30 cellular contexts compared by ENCODE assay signal in genomic region chr19:336067-336614, GRCh38. TPM values are rescaled to one million over a fixed set of nuclear protein-coding genes. Genes with fewer than 3 reads are reported as not detected.
A peak's percentile ranks its signal among the peaks of the same experiment; 100 is the strongest.
DNase-seq lines count a peak whose midpoint lies in the region; ATAC-seq and TF ChIP-seq lines count a peak whose summit lies in the region.
"Had no signal": no experiment of that assay in that cellular context is flagged by ENCODE, and none has a peak within 500 bp of the region (broad histone marks: within the 10 kb centered on the region; RNA-seq: fewer than 3 reads in every experiment).

No MANE protein-coding gene starts in this region.

- H3K36me3 ChIP-seq in right atrium auricular region: peaks cover 12% of the 10 kb centered on the region
- no peaks in the 10 kb centered on the region for H3K36me3 ChIP-seq in ovary
- H3K36me3 ChIP-seq in GM23338 (ENCODE audit: insufficient read depth): peaks cover 6% of the 10 kb centered on the region; the same call in 1 of the 2 replicates
- peaks cover 15 to 38% (median 17%) of the 10 kb centered on the region in 3 donors for H3K36me3 ChIP-seq in tibial artery
- H3K36me3 ChIP-seq: neural progenitor cell had no signal

- no peak for TF ChIP-seq POLR2A in ovary (IDR thresholded peaks at IDR 0.05)

- no peaks in the 10 kb centered on the region for H3K9me2 ChIP-seq in GM23338 (ENCODE audit: insufficient read depth)

- TF ChIP-seq CTCF in right atrium auricular region (IDR thresholded peaks at IDR 0.05): no peak
- no peak for TF ChIP-seq CTCF in ovary (IDR thresholded peaks at IDR 0.05)
- TF ChIP-seq CTCF in GM23338 (conservative IDR thresholded peaks at IDR 0.05; ENCODE audit: low read depth in 2 of 2): no peak
- TF ChIP-seq CTCF in tibial artery (IDR thresholded peaks at IDR 0.05): no peak

- H4K20me1 ChIP-seq in GM23338 (replicated peaks; ENCODE audit: insufficient read depth): peaks cover 31% of the 10 kb centered on the region

- intact Hi-C loops in Right ventricle myocardium inferior (cut with DNase I) (no loop called here), left ventricle myocardium superior (cut with micrococcal nuclease) (no loop called here), ovary (cut with DNase I) (no loop called here), tibial artery (cut with DNase I; ENCODE audit: low total_unique reads) (no loop called here)

- H3K36me3 Mint-ChIP-seq in GM23338 (ENCODE audit: low read depth): peaks cover 56% of the 10 kb centered on the region

- H3K4me1 ChIP-seq in right atrium auricular region (peaks cover 0 to 16% of the 10 kb centered on the region in 2 donors), ovary (ENCODE audit: insufficient read depth) (peaks cover 17% of the 10 kb centered on the region), GM23338 (ENCODE audit: insufficient read depth) (no peaks in the 10 kb centered on the region), tibial artery (peaks cover 0 to 6% (median 4%) of the 10 kb centered on the region in 4 donors)
- H3K4me1 ChIP-seq: ascending aorta, neural progenitor cell had no signal

- peak; percentile 33 for ATAC-seq in Right ventricle myocardium inferior
- peak; percentile 59 for ATAC-seq in left ventricle myocardium superior
- no peak for ATAC-seq in GM23338
- ATAC-seq: activated T-helper 17 cell treated with anti-CD3 and anti-CD28 coated beads, Interleukin-2, amount 50 U/mL, for 72 hours; PC-3 had no signal

- TF ChIP-seq EP300 in ovary (IDR thresholded peaks at IDR 0.05): no peak

- H3K27me3 ChIP-seq in right atrium auricular region (no peaks in the 10 kb centered on the region), ovary (no peaks in the 10 kb centered on the region), GM23338 (ENCODE audit: insufficient read depth) (no peaks in the 10 kb centered on the region), tibial artery (no peaks in the 10 kb centered on the region)
- H3K27me3 ChIP-seq: ascending aorta, neural progenitor cell, spleen had no signal

- no peaks in the 10 kb centered on the region for H3K9me3 Mint-ChIP-seq in GM23338
- H3K9me3 Mint-ChIP-seq: activated naive CD4-positive, alpha-beta T cell treated with anti-CD3 and anti-CD28 coated beads, Interleukin-2, amount 50 U/mL, for 24 hours; activated T-helper 17 cell treated with anti-CD3 and anti-CD28 coated beads, Interleukin-2, amount 50 U/mL, for 72 hours; CD4-positive, alpha-beta memory T cell; HFFc6 had no signal

- no peak overlapping the region for H3K4me3 Mint-ChIP-seq in GM23338
- H3K4me3 Mint-ChIP-seq: activated naive CD4-positive, alpha-beta T cell treated with anti-CD3 and anti-CD28 coated beads, Interleukin-2, amount 50 U/mL, for 24 hours; activated T-helper 17 cell treated with anti-CD3 and anti-CD28 coated beads, Interleukin-2, amount 50 U/mL, for 72 hours; HFFc6; neural progenitor cell had no signal

- no peaks in the 10 kb centered on the region for H3F3A ChIP-seq in GM23338 (replicated peaks; ENCODE audit: low read depth)

- peaks cover 84% of the 10 kb centered on the region for H3K79me2 ChIP-seq in GM23338 (replicated peaks; ENCODE audit: insufficient read depth)

- no peaks in the 10 kb centered on the region for H3K9me3 ChIP-seq in right atrium auricular region
- no peaks in the 10 kb centered on the region for H3K9me3 ChIP-seq in ovary
- H3K9me3 ChIP-seq in tibial artery: no peaks in the 10 kb centered on the region
- H3K9me3 ChIP-seq: ascending aorta had no signal

- 30 to 56% (median 33%) methylated on average over 20 of the region's 20 CpGs for WGBS in ovary, 3 donors

- DNase-seq in Right ventricle myocardium inferior (ENCODE audit: missing footprints) (no peak), right atrium auricular region (ENCODE audit: low spot score) (no peak), left ventricle myocardium superior (no peak), ovary (peak; percentile 39 to 80 (median 62)), GM23338 (ENCODE audit: low spot score) (no peak), tibial artery (no peak), pons (ENCODE audit: low spot score) (no peak)
- no peak for DNase-seq in activated CD4-positive, CD25-positive, alpha-beta regulatory T cell treated with anti-CD3 and anti-CD28 coated beads, Interleukin-2, amount 50 U/mL, for 72 hours
- DNase-seq: activated CD8-positive, alpha-beta memory T cell treated with anti-CD3 and anti-CD28 coated beads, Interleukin-2, amount 50 U/mL, for 4 hours; AML-193; CD4-positive, alpha-beta memory T cell; central memory CD4-positive, alpha-beta T cell; foreskin fibroblast; HFFc6; hypothalamus; KBM-7; NCI-H2171; NCI-H524; PC-3; SIG-M5; spleen; stimulated activated CD4-positive, alpha-beta T cell treated with anti-CD3 and anti-CD28 coated beads, Interleukin-4, amount 100 ng/mL, for 1 hour; stimulated activated naive CD4-positive, alpha-beta T cell; SW 1271; T1000 had no signal

- no peak overlapping the region for H3K4me2 ChIP-seq in GM23338
- H3K4me2 ChIP-seq: neural progenitor cell had no signal

- H3K27ac ChIP-seq in right atrium auricular region (no peak overlapping the region), ovary (no peak overlapping the region), GM23338 (ENCODE audit: low read depth) (no peak overlapping the region), tibial artery (no peak overlapping the region)
- H3K27ac ChIP-seq: 22Rv1, ascending aorta, neural progenitor cell, spleen had no signal

- H3K4me3 ChIP-seq in right atrium auricular region (no peak overlapping the region), ovary (no peak overlapping the region), GM23338 (no peak overlapping the region), tibial artery (no peak overlapping the region)
- H3K4me3 ChIP-seq: ascending aorta, neural progenitor cell, spleen had no signal

- no peak overlapping the region for H3K27ac Mint-ChIP-seq in GM23338
- H3K27ac Mint-ChIP-seq: activated naive CD4-positive, alpha-beta T cell treated with anti-CD3 and anti-CD28 coated beads, Interleukin-2, amount 50 U/mL, for 24 hours; activated T-helper 17 cell treated with anti-CD3 and anti-CD28 coated beads, Interleukin-2, amount 50 U/mL, for 72 hours; HFFc6; neural progenitor cell had no signal

- peaks cover 12% of the 10 kb centered on the region for H3K4me1 Mint-ChIP-seq in GM23338

- peaks cover 3% of the 10 kb centered on the region for H3K27me3 Mint-ChIP-seq in GM23338 (ENCODE audit: insufficient read depth, low read depth, poor library complexity)
- H3K27me3 Mint-ChIP-seq: activated naive CD4-positive, alpha-beta T cell treated with anti-CD3 and anti-CD28 coated beads, Interleukin-2, amount 50 U/mL, for 24 hours; activated T-helper 17 cell treated with anti-CD3 and anti-CD28 coated beads, Interleukin-2, amount 50 U/mL, for 72 hours; CD4-positive, alpha-beta memory T cell had no signal

- H2AFZ ChIP-seq in GM23338: no peak overlapping the region
- H2AFZ ChIP-seq: neural progenitor cell had no signal

TF ChIP-seq in GM23338, 12 proteins besides CTCF, POLR2A, EP300 and RAD21 (continues in another document):
- TF ChIP-seq POLR2AphosphoS5 (IDR thresholded peaks at IDR 0.05; ENCODE audit: low read depth) (no peak), ZNF331 (CRISPR knock-in tag; IDR thresholded peaks at IDR 0.05; ENCODE audit: low read depth) (no peak)

RNA-seq across cellular contexts. Expression of gene MIER2, which starts 8.5 kb away (rescaled TPM):
- total RNA-seq in Right ventricle myocardium inferior (16.3 TPM), right atrium auricular region (10 to 100 TPM; 15.2 to 22.4 TPM), left ventricle myocardium superior (20.0 TPM), ovary (10 to 100 TPM in 6 of 7 donors, 1 to 10 TPM in 1; 9.8 to 29.6 (median 22.8) TPM)
- polyA plus RNA-seq in ovary (10 to 100 TPM; 13.3 to 15.0 TPM), GM23338 (2016; fragmentation: Nextera tagmentation; extraction: Ambion mirVana) (30.2 and 34.0 TPM in 2 replicates)
- total RNA-seq in GM23338 (2014; rRNA removed; shearing (Covaris generic)): 37.9 and 41.3 TPM in 2 replicates
- total RNA-seq: PC-3 had no signal

RNA-seq across cellular contexts. Expression of gene PLPP2, which starts 44.9 kb away (rescaled TPM):
- 0.76 TPM for total RNA-seq in Right ventricle myocardium inferior
- 1 to 10 TPM in 1 of 2 donors, under 1 TPM in 1; 0.82 to 3.3 TPM for total RNA-seq in right atrium auricular region
- total RNA-seq in left ventricle myocardium superior: 0.27 TPM
- total RNA-seq in ovary: 10 to 100 TPM in 3 of 7 donors, 1 to 10 TPM in 4; 3.0 to 75.0 (median 5.9) TPM
- 1 to 10 TPM in 1 of 2 donors, under 1 TPM in 1; 0.68 to 3.1 TPM for polyA plus RNA-seq in ovary
- 75.8 and 82.6 TPM in 2 replicates for total RNA-seq in GM23338 (2014; rRNA removed; shearing (Covaris generic))
- polyA plus RNA-seq in GM23338 (2016; fragmentation: Nextera tagmentation; extraction: Ambion mirVana): 52.9 and 58.3 TPM in 2 replicates
- total RNA-seq: PC-3 had no signal

Comparison
In these comparisons a context has a peak if more than half of its experiments do, and no peak if none do; other contexts are left out.
1. DNase-seq: peak in ovary (5 of 5); none in Right ventricle myocardium inferior (single experiment), right atrium auricular region (single experiment), left ventricle myocardium superior (single experiment), GM23338 (single experiment), tibial artery (0 of 2), activated CD4-positive, CD25-positive, alpha-beta regulatory T cell treated with anti-CD3 and anti-CD28 coated beads, Interleukin-2, amount 50 U/mL, for 72 hours (single experiment) and pons (single experiment).